ENCODE assay signal across 8 cellular contexts in the genomic region with DNA sequence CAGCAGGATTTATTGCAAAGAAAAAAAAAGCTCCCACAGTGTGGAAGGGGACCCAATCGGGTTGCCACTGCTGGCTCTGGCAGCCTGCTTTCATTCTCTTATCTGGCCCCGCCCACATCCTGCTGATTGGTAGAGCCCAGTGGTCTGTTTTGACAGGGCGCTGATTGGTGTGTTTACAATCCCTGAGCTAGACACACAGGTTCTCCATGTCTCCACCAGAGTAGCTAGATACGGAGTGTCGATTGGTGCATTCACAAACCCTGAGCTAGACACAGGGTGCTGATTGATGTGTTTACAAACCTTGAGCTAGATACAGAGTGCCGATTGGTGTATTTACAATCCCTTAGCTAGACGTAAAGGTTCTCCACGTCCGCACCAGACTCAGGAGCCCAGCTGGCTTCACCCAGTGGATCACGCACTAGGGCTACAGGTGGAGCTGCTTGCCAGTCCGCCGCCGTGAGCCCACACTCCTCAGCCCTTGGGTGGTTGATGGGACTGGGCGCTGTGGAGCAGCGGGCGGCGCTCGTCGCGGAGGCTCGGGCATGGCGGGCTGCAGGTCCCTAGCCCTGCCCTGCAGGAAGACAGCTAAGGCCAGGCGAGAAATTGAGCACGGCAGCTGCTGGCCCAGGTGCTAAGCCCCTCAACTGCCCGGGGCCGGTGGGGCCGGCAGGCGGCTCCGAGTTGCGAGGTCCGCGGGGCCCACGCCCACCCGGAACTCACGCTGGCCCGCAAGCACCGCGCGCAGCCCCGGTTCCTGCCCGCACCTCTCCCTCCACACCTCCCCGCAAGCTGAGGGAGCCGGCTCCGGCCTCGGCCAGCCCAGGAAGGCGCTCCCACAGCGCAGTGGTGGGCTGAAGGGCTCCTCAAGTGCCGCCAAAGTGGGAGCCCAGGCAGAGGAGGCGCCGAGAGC. TPM values are rescaled to one million over a fixed set of nuclear protein-coding genes. Genes with fewer than 3 reads are reported as not detected.
DNase-seq lines count a peak whose midpoint lies in the region; TF ChIP-seq lines count a peak whose summit lies in the region.
"Not testable (repeated sequence)": the region's sequence is repeated elsewhere in the genome, so short reads cannot be mapped to it uniquely, and the experiment has no call there.

No MANE protein-coding gene starts in this region.

- not testable (repeated sequence) for H3K36me3 ChIP-seq in prostate gland

- TF ChIP-seq CTCF in prostate gland (IDR thresholded peaks at IDR 0.05): not testable (repeated sequence)

- peak overlapping the region; percentile 88 to 89 for H3K27ac ChIP-seq in prostate gland

- H3K4me1 ChIP-seq in prostate gland (replicated peaks): not testable (repeated sequence)

- not testable (repeated sequence) for H3K9me3 ChIP-seq in prostate gland

- 42% methylated on average over 44 of the region's 50 CpGs for WGBS in prostate gland

- H3K4me3 ChIP-seq in prostate gland: peak overlapping the region; percentile 42 to 47

- not testable (repeated sequence) for H3K27me3 ChIP-seq in prostate gland (replicated peaks; ENCODE audit: insufficient read depth)

- intact Hi-C loops in prostate gland (cut with DNase I): not testable (repeated sequence)

- not testable (repeated sequence) for TF ChIP-seq POLR2A in prostate gland (IDR thresholded peaks at IDR 0.05)

- DNase-seq in COLO668 (lab: John Stamatoyannopoulos, UW; ENCODE audit: unreplicated experiment) (peak; percentile 48), LoVo (ENCODE audit: low spot score) (peak; percentile 47), SHP77 treated with DMSO at 0.1 percent for 48 hours (lab: John Stamatoyannopoulos, UW) (peak; percentile 80), activated T-cell treated with anti-CD3 and anti-CD28 coated beads for 1 hour (ENCODE audit: low read depth) (peak; percentile 37), hypothalamus (lab: John Stamatoyannopoulos, UW) (peak in 26 of 51 donors; percentile 4 to 60 (median 28)), prostate gland (ENCODE audit: low spot score) (peak; percentile 75)
- DNase-seq in central memory CD4-positive, alpha-beta T cell: peak; percentile 78
- peak; percentile 59 to 87 (median 80) for DNase-seq in stimulated activated naive CD4-positive, alpha-beta T cell (lab: John Stamatoyannopoulos, UW)

RNA-seq across cellular contexts. Expression of a gene that starts 3.5 kb away (rescaled TPM):
- total RNA-seq in prostate gland: 100 to 1,000 TPM; 101 to 105 TPM

RNA-seq across cellular contexts. Expression of a gene that starts 52.5 kb away (rescaled TPM):
- total RNA-seq in prostate gland: 10 to 100 TPM; 27.1 to 35.6 TPM

RNA-seq across cellular contexts. Expression of a gene that starts 53.5 kb away (rescaled TPM):
- total RNA-seq in prostate gland: 10 to 100 TPM in 1 of 2 donors, 1 to 10 TPM in 1; 8.7 to 13.2 TPM

RNA-seq across cellular contexts. Expression of a gene that starts 57.8 kb away (rescaled TPM):
- 10 to 100 TPM; 13.0 to 13.1 TPM for total RNA-seq in prostate gland

Comparison
In these comparisons a context has a peak if more than half of its experiments do, and no peak if none do; other contexts are left out.
1. Peak in every context shown above with its lines: DNase-seq, H3K4me3 ChIP-seq and H3K27ac ChIP-seq.
2. DNase-seq: peak in every context shown above with its lines; median percentile 80 in stimulated activated naive CD4-positive, alpha-beta T cell; 80 in SHP77 treated with DMSO at 0.1 percent for 48 hours; 78 in central memory CD4-positive, alpha-beta T cell; 75 in prostate gland; 48 in COLO668; 47 in LoVo; 37 in activated T-cell treated with anti-CD3 and anti-CD28 coated beads for 1 hour; 28 in hypothalamus.